34 cellular contexts compared by ENCODE assay signal in the genomic region with DNA sequence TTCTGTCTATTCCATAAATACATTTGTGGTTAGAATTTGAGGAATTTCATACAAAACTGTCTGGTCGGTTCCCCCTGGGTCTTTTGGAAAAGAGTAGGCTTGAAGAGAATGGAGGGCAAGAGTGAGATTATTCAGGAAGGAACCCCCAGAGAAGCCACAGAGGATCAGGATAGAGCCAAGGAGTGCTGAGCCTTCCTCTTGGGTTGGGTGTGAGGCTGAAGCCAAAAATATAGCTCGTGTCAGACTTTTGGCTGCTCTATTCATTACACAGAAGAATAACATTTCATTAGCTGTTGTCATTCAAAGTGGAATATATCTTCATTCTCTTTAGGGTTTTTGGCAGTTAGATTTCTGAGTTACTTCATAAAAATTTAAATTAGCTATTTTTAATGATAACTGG. TPM values are rescaled to one million over a fixed set of nuclear protein-coding genes. Genes with fewer than 3 reads are reported as not detected.
"Had no signal": no experiment of that assay in that cellular context is flagged by ENCODE, and none has a peak within 500 bp of the region (broad histone marks: within the 10 kb centered on the region; RNA-seq: fewer than 3 reads in every experiment).

No MANE protein-coding gene starts in this region.

- H3K9ac ChIP-seq: neural progenitor cell, parathyroid adenoma had no signal

- ATAC-seq: naive thymus-derived CD4-positive, alpha-beta T cell; natural killer cell; psoas muscle; right lobe of liver; stimulated activated memory B cell treated with anti-CD40 and anti-IgM and Interleukin-4, amounts not matched to agents 10 μg/mL and 1 μg/mL and 100 μg/mL, for 72 hours; stimulated activated naive CD8-positive, alpha-beta T cell treated with anti-CD3 and anti-CD28 coated beads, Interleukin-15, Interleukin-2, amounts not matched to agents 100 U/mL and 50 U/mL, for 24 hours; upper lobe of right lung had no signal

- H3K4me1 ChIP-seq: neural progenitor cell, parathyroid adenoma, psoas muscle, right lobe of liver, sigmoid colon, spleen, suprapubic skin, tibial artery, transverse colon, upper lobe of right lung, uterus had no signal

- H3K36me3 Mint-ChIP-seq: naive thymus-derived CD4-positive, alpha-beta T cell; natural killer cell; neural progenitor cell; stimulated activated memory B cell treated with anti-CD40 and anti-IgM and Interleukin-4, amounts not matched to agents 10 μg/mL and 1 μg/mL and 100 μg/mL, for 72 hours; type B pancreatic cell had no signal

- H3K4me2 ChIP-seq: neural progenitor cell, smooth muscle cell had no signal

- H3K27me3 ChIP-seq: neural progenitor cell, ovary, right lobe of liver, sigmoid colon, suprapubic skin, testis, uterus had no signal

- DNase-seq: naive thymus-derived CD4-positive, alpha-beta T cell; natural killer cell; occipital lobe; ovary; posterior cingulate gyrus; psoas muscle; right cardiac atrium; right lobe of liver; sigmoid colon; spleen; stimulated activated CD4-positive, alpha-beta T cell treated with anti-CD3 and anti-CD28 coated beads, Interleukin-12 subunit alpha, Interleukin-12 subunit beta, amount 100 ng/mL, for 4 hours; stimulated activated CD4-positive, alpha-beta T cell treated with anti-CD3 and anti-CD28 coated beads, Interleukin-1b, Interleukin-23, amount 100 ng/mL, for 48 hours; stimulated activated CD4-positive, alpha-beta T cell treated with anti-CD3 and anti-CD28 coated beads, Interleukin-4, amount 100 ng/mL, for 1 hour; stimulated activated CD4-positive, alpha-beta T cell treated with anti-CD3 and anti-CD28 coated beads, Interleukin-4, amount 100 ng/mL, for 4 hours; stimulated activated CD8-positive, alpha-beta memory T cell treated with anti-CD3 and anti-CD28 coated beads, Interleukin-4, amount 100 ng/mL, for 48 hours; stimulated activated naive CD4-positive, alpha-beta T cell; stimulated activated naive CD8-positive, alpha-beta T cell treated with anti-CD3 and anti-CD28 coated beads, Interleukin-15, Interleukin-2, amounts not matched to agents 100 U/mL and 50 U/mL, for 24 hours; substantia nigra; testis; tibial artery; transverse colon; upper lobe of right lung; uterus had no signal

- H3K79me2 ChIP-seq: parathyroid adenoma had no signal

- H2AFZ ChIP-seq: neural progenitor cell, parathyroid adenoma had no signal

- H3K4me1 Mint-ChIP-seq: naive thymus-derived CD4-positive, alpha-beta T cell; natural killer cell; neural progenitor cell; stimulated activated memory B cell treated with anti-CD40 and anti-IgM and Interleukin-4, amounts not matched to agents 10 μg/mL and 1 μg/mL and 100 μg/mL, for 72 hours had no signal

- H3K9me3 ChIP-seq: ovary, psoas muscle, right lobe of liver, sigmoid colon, spleen, suprapubic skin, testis, tibial artery, transverse colon, upper lobe of right lung, uterus had no signal

- H3K4me3 Mint-ChIP-seq: naive thymus-derived CD4-positive, alpha-beta T cell; natural killer cell; nephron; neural progenitor cell; stimulated activated memory B cell treated with anti-CD40 and anti-IgM and Interleukin-4, amounts not matched to agents 10 μg/mL and 1 μg/mL and 100 μg/mL, for 72 hours; type B pancreatic cell had no signal

- H3K36me3 ChIP-seq: neural progenitor cell, ovary, right lobe of liver, sigmoid colon, spleen, suprapubic skin, tibial artery, transverse colon, upper lobe of right lung, uterus had no signal

- H3K4me3 ChIP-seq: neural progenitor cell, ovary, psoas muscle, right lobe of liver, sigmoid colon, skin epidermis, smooth muscle cell, spleen, suprapubic skin, testis, tibial artery, transverse colon, upper lobe of right lung, uterus had no signal

- H3K9me3 Mint-ChIP-seq: naive thymus-derived CD4-positive, alpha-beta T cell; natural killer cell; nephron; neural progenitor cell; stimulated activated memory B cell treated with anti-CD40 and anti-IgM and Interleukin-4, amounts not matched to agents 10 μg/mL and 1 μg/mL and 100 μg/mL, for 72 hours; type B pancreatic cell had no signal

- H3K27ac ChIP-seq: neural progenitor cell, ovary, parathyroid adenoma, psoas muscle, right lobe of liver, sigmoid colon, skin epidermis, spleen, suprapubic skin, testis, tibial artery, transverse colon, upper lobe of right lung, uterus had no signal

- H3K27ac Mint-ChIP-seq: naive thymus-derived CD4-positive, alpha-beta T cell; natural killer cell; nephron; neural progenitor cell; progenitor cell of endocrine pancreas; stimulated activated memory B cell treated with anti-CD40 and anti-IgM and Interleukin-4, amounts not matched to agents 10 μg/mL and 1 μg/mL and 100 μg/mL, for 72 hours; type B pancreatic cell had no signal

RNA-seq across cellular contexts. Expression of a gene that starts 46.7 kb away (rescaled TPM):
- total RNA-seq: osteoblast, progenitor cell of endocrine pancreas, renal cortical epithelial cell, smooth muscle cell, suprapubic skin had no signal
- polyA plus RNA-seq: naive thymus-derived CD4-positive, alpha-beta T cell; smooth muscle cell had no signal
